In genomic region chr9:112295174-112295573, GRCh38 we compare ENCODE assay signal across 23 cellular contexts. TPM values are rescaled to one million over a fixed set of nuclear protein-coding genes. Genes with fewer than 3 reads are reported as not detected.
DNase-seq lines count a peak whose midpoint lies in the region; ATAC-seq and TF ChIP-seq lines count a peak whose summit lies in the region.
"Had no signal": no experiment of that assay in that cellular context is flagged by ENCODE, and none has a peak within 500 bp of the region (broad histone marks: within the 10 kb centered on the region; RNA-seq: fewer than 3 reads in every experiment).

No MANE protein-coding gene starts in this region.

- no peak overlapping the region for H2AK5ac ChIP-seq in trophoblast cell (ENCODE audit: low read length)

- H3K36me3 Mint-ChIP-seq in T-helper 17 cell (ENCODE audit: low read depth), result peaks cover 11% of the 10 kb centered on the region

- no peaks in the 10 kb centered on the region for H3K27me3 ChIP-seq in trophoblast cell (ENCODE audit: insufficient read depth, low read length)

- no peak overlapping the region for H4K12ac ChIP-seq in trophoblast cell (ENCODE audit: low read depth, low read length)

- WGBS in trophoblast cell (ENCODE audit: extremely low coverage, insufficient coverage, insufficient read length), result no CpG with 5 or more reads among the region's 2 CpGs

- POLR2A ChIA-PET in HEK293 (lab: Yijun Ruan, JAX), result no interaction called here

- H3K27ac ChIP-seq in HEK293 (ENCODE audit: extremely low read depth, low read depth, low read length), result no peak overlapping the region
- peak overlapping the region; percentile 65 for H3K27ac ChIP-seq in trophoblast cell (ENCODE audit: low read depth, low read length)
- H3K27ac ChIP-seq: HL-60, KMS-11 had no signal

- H3K27me3 Mint-ChIP-seq in T-helper 17 cell, result no peaks in the 10 kb centered on the region
- H3K27me3 Mint-ChIP-seq: CD4-positive, alpha-beta memory T cell; IgD-negative memory B cell had no signal

- H3K4me1 ChIP-seq in HEK293 (ENCODE audit: control insufficient read depth, insufficient read depth, low read length) (peaks cover 4% of the 10 kb centered on the region; the same call in 1 of the 2 replicates), trophoblast cell (ENCODE audit: control insufficient read depth in 1 of 2, insufficient read depth in 2 of 2, low read length in 2 of 2) (no peaks in the 10 kb centered on the region)
- H3K4me1 ChIP-seq: HAP-1 had no signal

- H3K79me1 ChIP-seq in trophoblast cell (ENCODE audit: low read length), result no peaks in the 10 kb centered on the region

- H2BK120ac ChIP-seq in trophoblast cell (ENCODE audit: insufficient read depth, low read length, poor library complexity), result peak overlapping the region; percentile 66

- H3K27ac Mint-ChIP-seq in T-helper 17 cell, result peak overlapping the region; percentile 41
- H3K27ac Mint-ChIP-seq: CD4-positive, alpha-beta memory T cell; T-helper 1 cell treated with Interleukin-12 subunit alpha and Interleukin-12 subunit beta and Interleukin-4 antibody, amounts not matched to agents 30 μg/mL and 1 μg/mL, for 36 hours had no signal

- H2BK5ac ChIP-seq in trophoblast cell (ENCODE audit: low read depth, low read length, poor library complexity), result peak overlapping the region; percentile 31

- no peaks in the 10 kb centered on the region for H3K79me2 ChIP-seq in trophoblast cell (ENCODE audit: control insufficient read depth, insufficient read depth, low read length, poor library complexity)

- peak overlapping the region; percentile 73 for H4K91ac ChIP-seq in trophoblast cell (ENCODE audit: low read depth, low read length)

- H3K4me3 Mint-ChIP-seq in T-helper 17 cell, result no peak overlapping the region
- H3K4me3 Mint-ChIP-seq: IgD-negative memory B cell; T-helper 1 cell treated with Interleukin-12 subunit alpha and Interleukin-12 subunit beta and Interleukin-4 antibody, amounts not matched to agents 30 μg/mL and 1 μg/mL, for 36 hours had no signal

- H3K36me3 ChIP-seq in HEK293 (ENCODE audit: control insufficient read depth in 2 of 2, insufficient read depth in 1 of 2, low read length in 2 of 2), result peaks cover 0 to 6% of the 10 kb centered on the region in 2 experiments; a peak in 1 of 3 replicates
- peaks cover 0 to 8% of the 10 kb centered on the region in 2 experiments for H3K36me3 ChIP-seq in trophoblast cell (ENCODE audit: control insufficient read depth in 1 of 2, insufficient read depth in 2 of 2, low read length in 2 of 2)
- H3K36me3 ChIP-seq: HAP-1 had no signal

- no peaks in the 10 kb centered on the region for H3K9me3 ChIP-seq in HEK293 (ENCODE audit: control insufficient read depth, insufficient read depth, low read depth, low read length)
- H3K9me3 ChIP-seq in T-helper 17 cell (ENCODE audit: control insufficient read depth, low read length, poor library complexity, severe bottlenecking), result no peaks in the 10 kb centered on the region
- no peaks in the 10 kb centered on the region for H3K9me3 ChIP-seq in trophoblast cell (ENCODE audit: insufficient read depth, low read depth, low read length)
- H3K9me3 ChIP-seq: HAP-1, SK-N-SH had no signal

- H3K14ac ChIP-seq in trophoblast cell (ENCODE audit: low read length), result no peak overlapping the region

- no peak for TF ChIP-seq CTCF in HEK293 (tag by site-specific recombination; IDR thresholded peaks at IDR 0.05)

- H2AFZ ChIP-seq in trophoblast cell (ENCODE audit: insufficient read depth, low read length, poor library complexity), result no peak overlapping the region

- H3K23ac ChIP-seq in trophoblast cell (ENCODE audit: low read length), result no peak overlapping the region

- no peak overlapping the region for H3K4me3 ChIP-seq in HEK293 (ENCODE audit: low read depth, low read length)
- no peak overlapping the region for H3K4me3 ChIP-seq in trophoblast cell (ENCODE audit: low read depth, low read length)
- H3K4me3 ChIP-seq: HAP-1 had no signal

- peak overlapping the region; percentile 46 for H3K4ac ChIP-seq in trophoblast cell (ENCODE audit: low read depth, low read length)

- H3K4me1 Mint-ChIP-seq in T-helper 17 cell, result peaks cover 38% of the 10 kb centered on the region

- CTCF ChIA-PET in HEK293 (lab: Yijun Ruan, JAX), result no interaction called here

- peak overlapping the region; percentile 37 for H3K18ac ChIP-seq in trophoblast cell (ENCODE audit: low read length)

- H2BK12ac ChIP-seq in trophoblast cell (ENCODE audit: low read length), result no peak overlapping the region

- ATAC-seq in T-helper 17 cell (no peak), GM18502 (IDR thresholded peaks at IDR 0.05; ENCODE audit: poor library complexity, unreplicated experiment) (no peak), HG03045 (IDR thresholded peaks at IDR 0.05; ENCODE audit: unreplicated experiment) (no peak)

- no peak overlapping the region for H3K9ac ChIP-seq in trophoblast cell (ENCODE audit: low read length)
- H3K9ac ChIP-seq: KMS-11, SK-N-SH had no signal

- no peak overlapping the region for H4K8ac ChIP-seq in trophoblast cell (ENCODE audit: low read depth, low read length)

- no peak overlapping the region for H3K4me2 ChIP-seq in trophoblast cell (ENCODE audit: low read length)
- H3K4me2 ChIP-seq: KMS-11, SK-N-SH had no signal

- DNase-seq in EH (ENCODE audit: low read depth) (peak; percentile 19), T-helper 17 cell (no peak), trophoblast cell (peak; percentile 32 to 90)
- DNase-seq in activated effector memory CD4-positive, alpha-beta T cell treated with anti-CD3 and anti-CD28 coated beads, Interleukin-2, amount 50 U/mL, for 16 hours, result no peak
- DNase-seq: C1 segment of cervical spinal cord; CD4-positive, alpha-beta memory T cell; DMS79 treated with DMSO at 0.1 percent for 48 hours; GOT3; MM.1S; NCI-H1417 treated with DMSO at 0.1 percent for 48 hours; NCI-H1694 treated with DMSO at 0.1 percent for 48 hours; NCI-H2227 treated with DMSO at 0.1 percent for 48 hours; NCI-H748 treated with DMSO at 0.1 percent for 48 hours; SK-N-SH; SW 1271 had no signal

TF ChIP-seq in HEK293, 187 proteins besides CTCF, POLR2A, EP300 and RAD21 (continues in another document):
- TF ChIP-seq ZNF114 (tag by site-specific recombination; IDR thresholded peaks at IDR 0.05), result no peak
- TF ChIP-seq ZBTB48 (tag by site-specific recombination; IDR thresholded peaks at IDR 0.05), result no peak
- no peak for TF ChIP-seq IKZF3 (tag by site-specific recombination; IDR thresholded peaks at IDR 0.05)
- no peak for TF ChIP-seq ZNF18 (tag by site-specific recombination; IDR thresholded peaks at IDR 0.05)
- no peak for TF ChIP-seq HOXA7 (CRISPR knock-in tag; IDR thresholded peaks at IDR 0.05; ENCODE audit: borderline replicate concordance)
- no peak for TF ChIP-seq ZNF449 (tag by site-specific recombination; IDR thresholded peaks at IDR 0.05)
- no peak for TF ChIP-seq GLIS1 (tag by site-specific recombination; IDR thresholded peaks at IDR 0.05)
- TF ChIP-seq PRDM4 (tag by site-specific recombination; IDR thresholded peaks at IDR 0.05), result peak; percentile 32; the same call in 1 of the 2 replicates
- TF ChIP-seq ZNF629 (tag by site-specific recombination; IDR thresholded peaks at IDR 0.05), result no peak

RNA-seq across cellular contexts. Expression of gene PTBP3, which starts 38.2 kb away (rescaled TPM):
- total RNA-seq in T-helper 17 cell, result 100 to 1,000 TPM; 132 to 140 TPM
- 64.1 and 68.0 TPM in 2 replicates for polyA plus RNA-seq in trophoblast cell (2013)

Comparison
In these comparisons a context has a peak if more than half of its experiments do, and no peak if none do; other contexts are left out.
1. DNase-seq: peak in EH (single experiment) and trophoblast cell (2 of 2); none in T-helper 17 cell (0 of 3) and activated effector memory CD4-positive, alpha-beta T cell treated with anti-CD3 and anti-CD28 coated beads, Interleukin-2, amount 50 U/mL, for 16 hours (single experiment).